Comparison of ENCODE assay signal across 8 cellular contexts in genomic region chr19:45250832-45251451, GRCh38. TPM values are rescaled to one million over a fixed set of nuclear protein-coding genes. Genes with fewer than 3 reads are reported as not detected.
A peak's percentile ranks its signal among the peaks of the same experiment; 100 is the strongest.
DNase-seq lines count a peak whose midpoint lies in the region; ATAC-seq and TF ChIP-seq lines count a peak whose summit lies in the region.

Gene MARK4 (plus strand): TSS chr19:45251271. CDS start chr19:45251589, 318 bp downstream.

- H3K4me1 ChIP-seq in A673 (ENCODE audit: insufficient read depth, low read length, poor library complexity, severe bottlenecking) (peaks cover 5% of the 10 kb centered on the region), left lung (peaks cover 16 to 43% of the 10 kb centered on the region in 2 donors)

- POLR2A ChIA-PET in A673 (lab: Charles Lee; ENCODE audit: low non-redundant PET) = no interaction called here
- POLR2A ChIA-PET in activated CD4-positive, alpha-beta T cell treated with anti-CD3 and anti-CD28 coated beads, Interleukin-2, amount 10 ng/mL, durations not matched to agents 7 days and 5 days (lab: Charles Lee) = no interaction called here

- H3K4me3 Mint-ChIP-seq in activated CD4-positive, alpha-beta T cell treated with anti-CD3 and anti-CD28 coated beads, Interleukin-2, amount 10 ng/mL, durations not matched to agents 7 days and 5 days = peak within 1 kb of the TSS; percentile 81
- peak within 1 kb of the TSS; percentile 85 for H3K4me3 Mint-ChIP-seq in dendritic cell treated with granulocyte-macrophage colony-stimulating factor and Interleukin-4, amounts not matched to agents 40 ng/mL and 50 ng/mL, for 4 days

- H3K36me3 Mint-ChIP-seq in activated CD4-positive, alpha-beta T cell treated with anti-CD3 and anti-CD28 coated beads, Interleukin-2, amount 10 ng/mL, durations not matched to agents 7 days and 5 days (ENCODE audit: low read depth) = no peaks in the 10 kb centered on the region
- H3K36me3 Mint-ChIP-seq in dendritic cell treated with granulocyte-macrophage colony-stimulating factor and Interleukin-4, amounts not matched to agents 40 ng/mL and 50 ng/mL, for 4 days (ENCODE audit: low read depth) = peaks cover 7% of the 10 kb centered on the region

- peak within 1 kb of the TSS; percentile 84 for H3K27ac Mint-ChIP-seq in activated CD4-positive, alpha-beta T cell treated with anti-CD3 and anti-CD28 coated beads, Interleukin-2, amount 10 ng/mL, durations not matched to agents 7 days and 5 days
- H3K27ac Mint-ChIP-seq in dendritic cell treated with granulocyte-macrophage colony-stimulating factor and Interleukin-4, amounts not matched to agents 40 ng/mL and 50 ng/mL, for 4 days = peak within 1 kb of the TSS; percentile 86

- H3K9me3 ChIP-seq in A673 (ENCODE audit: low read depth, low read length, poor library complexity, severe bottlenecking) (no peaks in the 10 kb centered on the region), left lung (no peaks in the 10 kb centered on the region)

- CTCF ChIA-PET in A673 (lab: Charles Lee) = no interaction called here
- CTCF ChIA-PET in activated CD4-positive, alpha-beta T cell treated with anti-CD3 and anti-CD28 coated beads, Interleukin-2, amount 10 ng/mL, durations not matched to agents 7 days and 5 days (lab: Charles Lee) = no interaction called here

- peaks cover 34% of the 10 kb centered on the region for H3K4me1 Mint-ChIP-seq in activated CD4-positive, alpha-beta T cell treated with anti-CD3 and anti-CD28 coated beads, Interleukin-2, amount 10 ng/mL, durations not matched to agents 7 days and 5 days
- H3K4me1 Mint-ChIP-seq in dendritic cell treated with granulocyte-macrophage colony-stimulating factor and Interleukin-4, amounts not matched to agents 40 ng/mL and 50 ng/mL, for 4 days (ENCODE audit: low read depth) = peaks cover 41% of the 10 kb centered on the region

- H3K9me3 Mint-ChIP-seq in activated CD4-positive, alpha-beta T cell treated with anti-CD3 and anti-CD28 coated beads, Interleukin-2, amount 10 ng/mL, durations not matched to agents 7 days and 5 days = no peaks in the 10 kb centered on the region
- H3K9me3 Mint-ChIP-seq in dendritic cell treated with granulocyte-macrophage colony-stimulating factor and Interleukin-4, amounts not matched to agents 40 ng/mL and 50 ng/mL, for 4 days = no peaks in the 10 kb centered on the region

- TF ChIP-seq CTCF in A673 (conservative IDR thresholded peaks at IDR 0.05; ENCODE audit: low read depth, low read length) (no peak), left lung (IDR thresholded peaks at IDR 0.05) (no peak)

- TF ChIP-seq POLR2A in GM19099 (IDR thresholded peaks at IDR 0.05; ENCODE audit: extremely low read depth, insufficient read length, low read depth) = peak; percentile 45

- peak; percentile 72 for DNase-seq in A673 (ENCODE audit: low spot score)
- DNase-seq in NCI-H446 (lab: John Stamatoyannopoulos, UW) = peak; percentile 26 to 75
- DNase-seq in activated CD4-positive, alpha-beta T cell treated with anti-CD3 and anti-CD28 coated beads, Interleukin-2, amount 10 ng/mL, durations not matched to agents 7 days and 5 days = peak; percentile 56
- DNase-seq in left lung = peak; percentile 50 to 89
- DNase-seq in stimulated activated CD4-positive, alpha-beta T cell treated with anti-CD3 and anti-CD28 coated beads, Interleukin-2, amount 100 ng/mL, for 4 hours (ENCODE audit: low read depth) = peak; percentile 33

- H3K36me3 ChIP-seq in A673 (ENCODE audit: insufficient read depth, low read length, poor library complexity, severe bottlenecking) (no peaks in the 10 kb centered on the region), left lung (no peaks in the 10 kb centered on the region)

- intact Hi-C loops in A673 (cut with micrococcal nuclease; ENCODE audit: unreplicated experiment) (no loop called here), left lung (cut with DNase I) (no loop called here)
- intact Hi-C loops in dendritic cell treated with granulocyte-macrophage colony-stimulating factor and Interleukin-4, amounts not matched to agents 40 ng/mL and 50 ng/mL, for 4 days (cut with micrococcal nuclease) = loop anchor here (5.0 kb wide), 1 partner anchor 86 kb away; no protein-coding TSS in a partner anchor

- H3K27ac ChIP-seq in A673 (ENCODE audit: low read depth, low read length, poor library complexity, severe bottlenecking) (peak within 1 kb of the TSS; percentile 86), left lung (peak within 1 kb of the TSS; percentile 33 to 58)

- H3K27me3 ChIP-seq in A673 (replicated peaks; ENCODE audit: insufficient read depth, low read depth, low read length, poor library complexity) = no peaks in the 10 kb centered on the region
- no peaks in the 10 kb centered on the region for H3K27me3 ChIP-seq in left lung

- BruUV-seq in A673 (replicated peaks; lab: Mats Ljungman, UMichigan) = no TSS peak

- ATAC-seq in left lung = peak; percentile 73
- no peak for ATAC-seq in GM18519 (IDR thresholded peaks at IDR 0.05; ENCODE audit: low FRiP score, unreplicated experiment)

- peaks cover 2% of the 10 kb centered on the region for H3K27me3 Mint-ChIP-seq in activated CD4-positive, alpha-beta T cell treated with anti-CD3 and anti-CD28 coated beads, Interleukin-2, amount 10 ng/mL, durations not matched to agents 7 days and 5 days
- H3K27me3 Mint-ChIP-seq in dendritic cell treated with granulocyte-macrophage colony-stimulating factor and Interleukin-4, amounts not matched to agents 40 ng/mL and 50 ng/mL, for 4 days = peaks cover 5% of the 10 kb centered on the region

- H3K4me3 ChIP-seq in A673 (ENCODE audit: low read depth, low read length, poor library complexity, severe bottlenecking) (peak within 1 kb of the TSS; percentile 93), left lung (peak within 1 kb of the TSS; percentile 64 to 83)

RNA-seq across cellular contexts. Expression of gene MARK4, which starts in this region (rescaled TPM):
- 44.0 and 46.4 TPM in 2 replicates for total RNA-seq in A673 (2021)
- total RNA-seq in activated CD4-positive, alpha-beta T cell treated with anti-CD3 and anti-CD28 coated beads, Interleukin-2, amount 10 ng/mL, durations not matched to agents 7 days and 5 days = 10 to 100 TPM; 19.5 to 19.6 TPM
- 10 to 100 TPM; 24.6 to 33.7 TPM for total RNA-seq in left lung
